ENCODE assay signal across 2 cellular contexts in genomic region chr7:157005456-157006204, GRCh38.
TF ChIP-seq lines count a peak whose summit lies in the region.

No MANE protein-coding gene starts in this region.

TF ChIP-seq in GM23338, 12 proteins besides CTCF, POLR2A, EP300 and RAD21:
- no peak for TF ChIP-seq POLR2AphosphoS5 (IDR thresholded peaks at IDR 0.05; ENCODE audit: low read depth)
- TF ChIP-seq EZH2 (IDR thresholded peaks at IDR 0.05; ENCODE audit: low read depth, unreplicated experiment) = peak; percentile 100
- no peak for TF ChIP-seq JUNB (IDR thresholded peaks at IDR 0.05; ENCODE audit: unreplicated experiment)
- TF ChIP-seq EZH2phosphoT487 (IDR thresholded peaks at IDR 0.05; ENCODE audit: unreplicated experiment) = peak; percentile 99

TF ChIP-seq in endothelial cell of umbilical vein, 7 proteins besides CTCF, POLR2A, EP300 and RAD21:
- TF ChIP-seq MAX (IDR thresholded peaks at IDR 0.05; ENCODE audit: insufficient read depth, insufficient read length) = no peak
- TF ChIP-seq EZH2 (IDR thresholded peaks at IDR 0.05; ENCODE audit: borderline replicate concordance, low read depth, low read length, severe bottlenecking) = peak; percentile 84
